12 cellular contexts compared by ENCODE assay signal in the genomic region with DNA sequence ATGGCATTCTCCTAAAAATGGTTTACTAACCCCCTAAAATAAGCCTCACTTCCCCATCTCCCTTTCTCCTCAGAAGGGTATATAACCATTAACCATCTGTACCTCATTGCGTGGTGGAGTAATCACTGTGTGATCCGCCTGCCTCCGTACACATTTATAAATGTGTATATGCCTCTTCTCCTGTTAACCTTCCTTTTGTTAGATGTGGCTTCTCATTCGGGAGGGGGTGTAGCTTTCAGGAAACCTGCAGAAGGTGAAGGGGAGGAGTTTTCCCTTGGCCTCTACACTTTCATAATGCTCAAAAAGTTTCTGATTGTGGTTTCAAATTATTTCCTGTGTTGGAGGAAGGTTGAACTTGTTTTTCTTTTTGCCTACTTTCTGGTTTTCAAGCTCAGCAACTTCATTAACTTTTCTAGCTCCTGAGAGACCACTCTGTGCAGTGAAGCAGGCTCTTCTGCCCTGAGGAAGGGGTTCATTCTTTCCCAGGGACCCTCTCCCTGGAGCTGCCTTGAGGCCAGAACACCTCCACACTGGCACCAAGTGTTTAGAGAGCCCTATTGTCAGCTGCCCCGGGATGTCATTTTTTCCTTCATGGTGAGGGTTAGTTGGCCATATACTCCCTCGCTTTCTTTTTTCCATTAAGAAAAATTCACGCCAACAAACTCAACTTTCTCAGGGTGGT. TPM values are rescaled to one million over a fixed set of nuclear protein-coding genes. Genes with fewer than 3 reads are reported as not detected.
A peak's percentile ranks its signal among the peaks of the same experiment; 100 is the strongest.
DNase-seq lines count a peak whose midpoint lies in the region; ATAC-seq and TF ChIP-seq lines count a peak whose summit lies in the region.
"Had no signal": no experiment of that assay in that cellular context is flagged by ENCODE, and none has a peak within 500 bp of the region (broad histone marks: within the 10 kb centered on the region; RNA-seq: fewer than 3 reads in every experiment).

No MANE protein-coding gene starts in this region.

- H3K36me3 Mint-ChIP-seq in effector memory CD8-positive, alpha-beta T cell (ENCODE audit: insufficient read depth) = no peaks in the 10 kb centered on the region

- no peaks in the 10 kb centered on the region for H3K4me1 ChIP-seq in transverse colon
- H3K4me1 ChIP-seq: adrenal gland, thyroid gland had no signal

- no peak for TF ChIP-seq EP300 in transverse colon (IDR thresholded peaks at IDR 0.05; ENCODE audit: low read depth)

- H3K36me3 ChIP-seq in transverse colon = no peaks in the 10 kb centered on the region
- H3K36me3 ChIP-seq: adrenal gland, MG63, thyroid gland had no signal

- peak in 2 of 3 donors; percentile 33 to 63 for DNase-seq in stimulated activated CD4-positive, alpha-beta T cell treated with anti-CD3 and anti-CD28 coated beads, Interleukin-12 subunit alpha, Interleukin-12 subunit beta, amount 100 ng/mL, for 48 hours (ENCODE audit: low read depth in 2 of 3, low spot score in 1 of 3)
- DNase-seq in stimulated activated CD4-positive, alpha-beta T cell treated with anti-CD3 and anti-CD28 coated beads, Interleukin-4, amount 100 ng/mL, for 1 hour = no peak
- DNase-seq in activated T-cell treated with anti-CD3 and anti-CD28 coated beads for 1 hour (ENCODE audit: low read depth) = peak; percentile 30
- DNase-seq in effector memory CD8-positive, alpha-beta T cell = peak; percentile 33 to 38 (median 35)
- no peak for DNase-seq in transverse colon
- DNase-seq in NCI-H1105 (lab: John Stamatoyannopoulos, UW) = no peak
- DNase-seq in germinal center (ENCODE audit: low spot score) = no peak
- DNase-seq: adrenal gland, MG63, NCI-H526, thyroid gland had no signal

- no peaks in the 10 kb centered on the region for H3K27me3 Mint-ChIP-seq in effector memory CD8-positive, alpha-beta T cell

- H3K4me1 Mint-ChIP-seq in effector memory CD8-positive, alpha-beta T cell (ENCODE audit: low read depth in 2 of 2) = peaks cover 46 to 47% of the 10 kb centered on the region in 2 donors

- H3K9me3 ChIP-seq in transverse colon = no peaks in the 10 kb centered on the region
- H3K9me3 ChIP-seq: adrenal gland, MG63, thyroid gland had no signal

- ATAC-seq in effector memory CD8-positive, alpha-beta T cell (replicated peaks) = peak; percentile 93
- ATAC-seq in HG02678 (IDR thresholded peaks at IDR 0.05; ENCODE audit: unreplicated experiment) = no peak

- intact Hi-C loops in transverse colon (cut with DNase I; ENCODE audit: low total_unique reads) = no loop called here

- in situ Hi-C loops in transverse colon (cut with MboI; ENCODE audit: low pct_ligation_motif_present in 1 of 4, low pct_unique_long_range_greater_than_20kb in 1 of 4, low sequenced_read_pairs in 3 of 4) = no loop called here

- no peaks in the 10 kb centered on the region for H3K9me3 Mint-ChIP-seq in effector memory CD8-positive, alpha-beta T cell

- peak overlapping the region; percentile 79 to 85 for H3K4me3 Mint-ChIP-seq in effector memory CD8-positive, alpha-beta T cell

- peak overlapping the region; percentile 94 for H3K27ac Mint-ChIP-seq in effector memory CD8-positive, alpha-beta T cell

- H3K27ac ChIP-seq in transverse colon = peak overlapping the region in 3 of 4 donors; percentile 6 to 28 (median 22)
- H3K27ac ChIP-seq: adrenal gland, thyroid gland had no signal

- no peak for TF ChIP-seq POLR2A in transverse colon (IDR thresholded peaks at IDR 0.05)

- H3K27me3 ChIP-seq in transverse colon = no peaks in the 10 kb centered on the region
- H3K27me3 ChIP-seq: adrenal gland, MG63, thyroid gland had no signal

- H3K4me3 ChIP-seq in transverse colon = no peak overlapping the region
- H3K4me3 ChIP-seq: adrenal gland, MG63, thyroid gland had no signal

- no peak for TF ChIP-seq CTCF in transverse colon (IDR thresholded peaks at IDR 0.05)

- 66 to 67% methylated on average over 3 to 7 of the region's 7 CpGs for WGBS in transverse colon (ENCODE audit: low coverage in 1 of 2), 2 donors

RNA-seq across cellular contexts. Expression of gene RASGRF2, which starts 46.9 kb away (rescaled TPM):
- total RNA-seq in transverse colon = 1 to 10 TPM; 2.0 to 3.6 (median 2.8) TPM

Comparison
In these comparisons a context has a peak if more than half of its experiments do, and no peak if none do; other contexts are left out.
1. DNase-seq: peak in stimulated activated CD4-positive, alpha-beta T cell treated with anti-CD3 and anti-CD28 coated beads, Interleukin-12 subunit alpha, Interleukin-12 subunit beta, amount 100 ng/mL, for 48 hours (2 of 3), activated T-cell treated with anti-CD3 and anti-CD28 coated beads for 1 hour (single experiment) and effector memory CD8-positive, alpha-beta T cell (3 of 3); none in stimulated activated CD4-positive, alpha-beta T cell treated with anti-CD3 and anti-CD28 coated beads, Interleukin-4, amount 100 ng/mL, for 1 hour (single experiment), transverse colon (single experiment), NCI-H1105 (single experiment) and germinal center (single experiment).